Comparison of ENCODE assay signal across 1 cellular context in genomic region chrX:13471269-13471668, GRCh38.
TF ChIP-seq lines count a peak whose summit lies in the region.

No MANE protein-coding gene starts in this region.

TF ChIP-seq in K562, 482 proteins besides CTCF, POLR2A, EP300 and RAD21 (continued from another document):
- TF ChIP-seq ZNF280A (IDR thresholded peaks at IDR 0.05; ENCODE audit: low read depth, partially characterized antibody) (no peak), SMARCC2 (IDR thresholded peaks at IDR 0.05; ENCODE audit: low read depth) (no peak), ERF (CRISPR knock-in tag; IDR thresholded peaks at IDR 0.05) (no peak), E2F4 (CRISPR knock-in tag; IDR thresholded peaks at IDR 0.05; ENCODE audit: low read depth) (no peak), BRF2 (IDR thresholded peaks at IDR 0.05; ENCODE audit: borderline replicate concordance, insufficient read depth, insufficient read length) (no peak), SIN3B (IDR thresholded peaks at IDR 0.05; ENCODE audit: low read depth) (no peak), TEAD1 (CRISPR knock-in tag; IDR thresholded peaks at IDR 0.05) (no peak), ZNF707 (CRISPR knock-in tag; conservative IDR thresholded peaks at IDR 0.05) (no peak), HNRNPUL1 (IDR thresholded peaks at IDR 0.05; ENCODE audit: low read length) (no peak), NEUROD1 (IDR thresholded peaks at IDR 0.05; ENCODE audit: borderline replicate concordance, low read depth, low read length, partially characterized antibody) (no peak), MCM3 (IDR thresholded peaks at IDR 0.05) (no peak), TBL1XR1 (IDR thresholded peaks at IDR 0.05; ENCODE audit: low read length in 2 of 2) (no peak), CHAMP1 (IDR thresholded peaks at IDR 0.05) (no peak)
TF ChIP-seq in K562: peak in this region for 0.
